8 cellular contexts compared by ENCODE assay signal in the genomic region with DNA sequence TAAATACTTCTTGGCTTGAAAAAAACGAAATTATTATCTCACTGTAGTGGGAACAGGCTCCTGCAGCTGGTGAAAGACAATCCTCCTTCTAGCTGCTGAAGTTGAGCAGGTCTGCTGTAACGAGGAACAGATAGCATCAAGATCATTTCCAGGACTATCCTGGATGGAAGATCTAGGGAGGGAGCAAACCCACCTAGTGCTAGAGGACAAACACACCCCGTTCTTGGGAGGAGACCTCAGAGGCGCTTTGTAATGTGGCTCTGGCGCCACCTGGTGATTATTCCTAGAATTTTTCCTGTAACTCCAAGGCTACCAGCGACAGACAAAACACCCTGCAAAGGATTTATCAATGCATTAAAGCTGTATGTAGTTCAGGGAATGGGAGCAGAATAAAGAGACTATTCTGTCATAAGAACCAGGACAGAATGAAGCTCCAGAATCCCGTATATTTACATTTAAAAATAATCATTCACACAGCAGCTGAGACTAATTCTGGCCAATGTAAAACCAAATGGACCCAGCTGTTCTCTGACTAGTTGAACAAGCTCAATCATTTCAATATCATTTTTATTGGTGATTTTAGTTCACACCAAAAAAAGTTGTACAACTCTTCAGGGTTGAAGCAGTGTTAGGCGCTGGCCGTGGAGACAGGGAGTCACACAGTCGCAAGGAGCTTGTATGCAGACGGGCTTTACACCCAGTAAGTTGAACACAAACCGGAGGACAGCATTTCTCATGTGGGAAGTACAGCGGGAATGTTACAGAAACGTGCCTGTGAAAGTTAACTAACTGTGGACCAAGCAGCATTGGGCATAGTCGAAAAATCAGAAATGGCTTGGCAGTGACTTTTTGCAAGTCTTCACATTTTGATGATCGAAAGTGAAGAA.
DNase-seq lines count a peak whose midpoint lies in the region; ATAC-seq and TF ChIP-seq lines count a peak whose summit lies in the region.

No MANE protein-coding gene starts in this region.

- TF ChIP-seq POLR2A in gastrocnemius medialis (IDR thresholded peaks at IDR 0.05), result no peak

- no peaks in the 10 kb centered on the region for H3K36me3 ChIP-seq in hepatocyte (replicated peaks; ENCODE audit: insufficient read depth, low read depth)
- no peaks in the 10 kb centered on the region for H3K36me3 ChIP-seq in gastrocnemius medialis

- no peaks in the 10 kb centered on the region for H3K9me2 ChIP-seq in hepatocyte (replicated peaks; ENCODE audit: insufficient read depth)

- TF ChIP-seq CTCF in GM10266 (IDR thresholded peaks at IDR 0.05; ENCODE audit: control insufficient read depth, insufficient read depth, low read depth, missing control alignments) (peak; percentile 63), HFF-Myc (IDR thresholded peaks at IDR 0.05; ENCODE audit: low read depth, low read length, missing control alignments) (peak; percentile 68), hepatocyte (IDR thresholded peaks at IDR 0.05; ENCODE audit: poor library complexity) (peak; percentile 79), gastrocnemius medialis (IDR thresholded peaks at IDR 0.05 in 4 of 5, conservative IDR thresholded peaks at IDR 0.05 in 1 of 5) (peak; percentile 62 to 91 (median 72))

- no peaks in the 10 kb centered on the region for H3K79me2 ChIP-seq in hepatocyte

- peak; percentile 71 to 80 for ATAC-seq in gastrocnemius medialis
- no peak for ATAC-seq in HG02571 (IDR thresholded peaks at IDR 0.05; ENCODE audit: unreplicated experiment)

- no peak overlapping the region for H2AFZ ChIP-seq in hepatocyte

- peak overlapping the region; percentile 23 for H3K4me2 ChIP-seq in hepatocyte

- 32% methylated on average over 16 of the region's 16 CpGs for WGBS in hepatocyte (ENCODE audit: low lambda C conversion rate, missing lambda C conversion rate)

- no peak overlapping the region for H3K4me3 ChIP-seq in HFF-Myc (replicated peaks; ENCODE audit: low read depth, low read length)
- H3K4me3 ChIP-seq in hepatocyte, result no peak overlapping the region
- H3K4me3 ChIP-seq in gastrocnemius medialis, result peak overlapping the region in 2 of 4 donors; percentile 19 to 27

- H3K27me3 ChIP-seq in hepatocyte, result no peaks in the 10 kb centered on the region
- no peaks in the 10 kb centered on the region for H3K27me3 ChIP-seq in gastrocnemius medialis

- H3K27ac ChIP-seq in hepatocyte, result no peak overlapping the region
- peak overlapping the region in 3 of 4 donors; percentile 11 to 38 (median 17) for H3K27ac ChIP-seq in gastrocnemius medialis

- H3K9me3 ChIP-seq in hepatocyte (ENCODE audit: low read depth), result no peaks in the 10 kb centered on the region
- no peaks in the 10 kb centered on the region for H3K9me3 ChIP-seq in gastrocnemius medialis

- intact Hi-C loops in gastrocnemius medialis (cut with DNase I; ENCODE audit: low total_unique reads), result loop anchor here (1.0 to 5.0 kb wide), 2 partner anchors 290 to 1144 kb away; a partner anchor contains a TSS

- peak; percentile 40 for DNase-seq in GM10266 (ENCODE audit: extremely low spot score)
- DNase-seq in HFF-Myc (ENCODE audit: extremely low read depth, low read depth), result peak; percentile 62
- DNase-seq in NCI-H128 (lab: John Stamatoyannopoulos, UW; ENCODE audit: unreplicated experiment), result peak; percentile 43
- DNase-seq in T-helper 1 cell, result peak; percentile 9 to 59 (median 46)
- peak in 52 of 56 donors; percentile 1 to 81 (median 30) for DNase-seq in amygdala (lab: John Stamatoyannopoulos, UW)
- DNase-seq in hepatocyte (ENCODE audit: low spot score), result peak; percentile 85
- DNase-seq in gastrocnemius medialis, result peak; percentile 13 to 21

- H3K4me1 ChIP-seq in hepatocyte (ENCODE audit: insufficient read depth) (peaks cover 8% of the 10 kb centered on the region), gastrocnemius medialis (peaks cover 0 to 4% of the 10 kb centered on the region in 2 donors)

- H4K20me1 ChIP-seq in hepatocyte (ENCODE audit: insufficient read depth, poor library complexity, severe bottlenecking), result no peaks in the 10 kb centered on the region

- in situ Hi-C loops in gastrocnemius medialis (cut with MboI; ENCODE audit: low sequenced_read_pairs in 4 of 4), result loop anchor here in 3 of 4 donors (10.0 to 25.0 kb wide), 2 partner anchors 1142 to 1345 kb away; a partner anchor contains a TSS

Comparison
In these comparisons a context has a peak if more than half of its experiments do, and no peak if none do; other contexts are left out.
1. DNase-seq: peak in every context shown above with its lines; median percentile 85 in hepatocyte; 62 in HFF-Myc; 46 in T-helper 1 cell; 43 in NCI-H128; 40 in GM10266; 30 in amygdala; 17 in gastrocnemius medialis.